ENCODE assay signal across 21 cellular contexts in genomic region chr17:57538730-57539456, GRCh38.
A peak's percentile ranks its signal among the peaks of the same experiment; 100 is the strongest.
DNase-seq lines count a peak whose midpoint lies in the region; ATAC-seq, FAIRE-seq and TF ChIP-seq lines count a peak whose summit lies in the region.
"Had no signal": no experiment of that assay in that cellular context is flagged by ENCODE, and none has a peak within 500 bp of the region (broad histone marks: within the 10 kb centered on the region; RNA-seq: fewer than 3 reads in every experiment).

No MANE protein-coding gene starts in this region.

- no peaks in the 10 kb centered on the region for H3K27me3 ChIP-seq in HepG2 (ENCODE audit: control insufficient read depth in 1 of 2, insufficient read depth in 2 of 2, low read length in 2 of 2)
- H3K27me3 ChIP-seq in right lobe of liver: no peaks in the 10 kb centered on the region
- H3K27me3 ChIP-seq in K562 (ENCODE audit: control insufficient read depth in 2 of 2, insufficient read depth in 2 of 2, low read length in 2 of 2): no peaks in the 10 kb centered on the region
- no peaks in the 10 kb centered on the region for H3K27me3 ChIP-seq in ovary
- H3K27me3 ChIP-seq: upper lobe of right lung had no signal

- TF ChIP-seq POLR2A in HepG2 (IDR thresholded peaks at IDR 0.05; ENCODE audit: insufficient read depth in 1 of 2, low read depth in 2 of 2, low read length in 2 of 2) (no peak), right lobe of liver (IDR thresholded peaks at IDR 0.05) (no peak), K562 (conservative IDR thresholded peaks at IDR 0.05) (no peak), ovary (IDR thresholded peaks at IDR 0.05) (no peak)

- TF ChIP-seq CTCF in HepG2 (CRISPR knock-in tag; IDR thresholded peaks at IDR 0.05) (no peak), right lobe of liver (IDR thresholded peaks at IDR 0.05) (no peak), K562 (IDR thresholded peaks at IDR 0.05 in 2 of 3, conservative IDR thresholded peaks at IDR 0.05 in 1 of 3; ENCODE audit: insufficient read depth in 2 of 3, low read depth in 1 of 3, low read length in 3 of 3) (no peak), ovary (IDR thresholded peaks at IDR 0.05) (no peak)

- intact Hi-C loops in HepG2 (cut with micrococcal nuclease; ENCODE audit: unreplicated experiment) (loop anchor here (1.0 kb wide), 2 partner anchors 22 kb away; no protein-coding TSS in a partner anchor), right lobe of liver (cut with DNase I) (no loop called here), K562 (cut with micrococcal nuclease) (no loop called here), ovary (cut with DNase I) (no loop called here)

- no peaks in the 10 kb centered on the region for H3K9me1 ChIP-seq in K562 (ENCODE audit: control insufficient read depth, insufficient read depth, low read length)

- H4K20me1 ChIP-seq in HepG2 (ENCODE audit: insufficient read depth, low read length): no peaks in the 10 kb centered on the region
- H4K20me1 ChIP-seq in K562 (replicated peaks; ENCODE audit: control insufficient read depth, insufficient read depth, low read length): peaks cover 9% of the 10 kb centered on the region; the same call in 1 of the 2 replicates

- no peaks in the 10 kb centered on the region for H3K9me3 Mint-ChIP-seq in naive B cell
- H3K9me3 Mint-ChIP-seq: CD4-positive, alpha-beta memory T cell; stimulated activated naive CD8-positive, alpha-beta T cell treated with anti-CD3 and anti-CD28 coated beads, Interleukin-15, Interleukin-2, amounts not matched to agents 100 ng/mL and 50 ng/mL, for 24 hours had no signal

- H3K27ac Mint-ChIP-seq in naive B cell: peak overlapping the region in 5 of 6 donors; percentile 69 to 91 (median 83)
- H3K27ac Mint-ChIP-seq: activated CD4-positive, alpha-beta T cell treated with anti-CD3 and anti-CD28 coated beads for 36 hours; stimulated activated naive CD8-positive, alpha-beta T cell treated with anti-CD3 and anti-CD28 coated beads, Interleukin-15, Interleukin-2, amounts not matched to agents 100 ng/mL and 50 ng/mL, for 24 hours had no signal

- BruUV-seq in HepG2 (replicated peaks; lab: Mats Ljungman, UMichigan) (no TSS peak), K562 (replicated peaks; lab: Mats Ljungman, UMichigan) (no TSS peak)

- POLR2A ChIA-PET in HepG2 (lab: Yijun Ruan, JAX) (interaction anchor here (1.5 to 4.8 kb wide), 6 partner anchors 8 to 41 kb away, joined by 4 to 70 read pairs (median 10); no protein-coding TSS in a partner anchor), K562 (lab: Yijun Ruan, JAX) (interaction anchor here (1.0 to 1.4 kb wide), 3 partner anchors 17 to 132 kb away, joined by 3 to 4 read pairs (median 4); no protein-coding TSS in a partner anchor)

- no peaks in the 10 kb centered on the region for H3K36me3 Mint-ChIP-seq in naive B cell
- H3K36me3 Mint-ChIP-seq: CD4-positive, alpha-beta memory T cell had no signal

- H3K4me1 ChIP-seq in HepG2 (ENCODE audit: insufficient read depth, low read length): peaks cover 85% of the 10 kb centered on the region
- H3K4me1 ChIP-seq in right lobe of liver: peaks cover 0 to 25% (median 4%) of the 10 kb centered on the region in 4 donors
- H3K4me1 ChIP-seq in K562 (replicated peaks in 1 of 2; ENCODE audit: control insufficient read depth in 2 of 2, insufficient read depth in 2 of 2, low read length in 2 of 2): peaks cover 11 to 15% of the 10 kb centered on the region in 2 experiments; a peak in 4 of 5 replicates
- peaks cover 21% of the 10 kb centered on the region for H3K4me1 ChIP-seq in ovary (ENCODE audit: insufficient read depth)
- H3K4me1 ChIP-seq: upper lobe of right lung had no signal

- H2AFZ ChIP-seq in HepG2 (ENCODE audit: low read length) (no peak overlapping the region), K562 (ENCODE audit: low read depth, low read length) (no peak overlapping the region)

- 0 out of 4 replicates have a peak, but pooled peaks of 1 of the 2 experiments have one; percentile 7 for TF ChIP-seq EP300 in HepG2 (IDR thresholded peaks at IDR 0.05; ENCODE audit: low read depth in 2 of 2, low read length in 2 of 2)
- no peak for TF ChIP-seq EP300 in HepG2 (CRISPR knock-in tag; IDR thresholded peaks at IDR 0.05; ENCODE audit: borderline replicate concordance)
- no peak for TF ChIP-seq EP300 in K562 (IDR thresholded peaks at IDR 0.05; ENCODE audit: low read length)
- no peak for TF ChIP-seq EP300 in ovary (IDR thresholded peaks at IDR 0.05)

- peaks cover 40 to 57% (median 48%) of the 10 kb centered on the region in 3 donors for H3K4me1 Mint-ChIP-seq in naive B cell

- H3K4me2 ChIP-seq in HepG2 (ENCODE audit: low read depth, low read length) (peak overlapping the region; percentile 69), K562 (ENCODE audit: insufficient read depth, low read length) (no peak overlapping the region)

- H3K4me3 ChIP-seq in HepG2 (replicated peaks in 1 of 3; ENCODE audit: insufficient read depth in 1 of 3, low read depth in 2 of 3, low read length in 3 of 3) (no peak overlapping the region), right lobe of liver (no peak overlapping the region), K562 (no peak overlapping the region), ovary (no peak overlapping the region)
- H3K4me3 ChIP-seq: SK-N-MC, upper lobe of right lung had no signal

- DNase-seq in HepG2 (ENCODE audit: low spot score) (no peak), right lobe of liver (no peak), K562 (ENCODE audit: extremely low read depth in 1 of 4, low spot score in 3 of 4) (no peak), naive B cell (no peak), ovary (no peak), HK-2 (ENCODE audit: unreplicated experiment) (no peak), activated gamma-delta T cell (lab: John Stamatoyannopoulos, UW) (no peak)
- DNase-seq: activated CD4-positive, alpha-beta T cell treated with anti-CD3 and anti-CD28 coated beads for 36 hours; activated effector memory CD4-positive, alpha-beta T cell treated with Interleukin-2 at 50 U/mL for 16 hours; CD4-positive, alpha-beta memory T cell; H7; midbrain; NCI-H1092; NCI-H2081; stimulated activated CD4-positive, alpha-beta T cell treated with anti-CD3 and anti-CD28 coated beads, Interleukin-1b, Interleukin-23, amount 100 ng/mL, for 48 hours; upper lobe of right lung had no signal

- H3K27ac ChIP-seq in HepG2 (ENCODE audit: extremely low read length, insufficient read depth, low read length) (peak overlapping the region; percentile 89), right lobe of liver (no peak overlapping the region), K562 (ENCODE audit: extremely low read depth, low read depth, low read length) (no peak overlapping the region), ovary (no peak overlapping the region)
- H3K27ac ChIP-seq: SK-N-MC, upper lobe of right lung had no signal

- H3K27me3 Mint-ChIP-seq in naive B cell: no peaks in the 10 kb centered on the region
- H3K27me3 Mint-ChIP-seq: activated CD4-positive, alpha-beta T cell treated with anti-CD3 and anti-CD28 coated beads for 36 hours; CD4-positive, alpha-beta memory T cell; stimulated activated naive CD8-positive, alpha-beta T cell treated with anti-CD3 and anti-CD28 coated beads, Interleukin-15, Interleukin-2, amounts not matched to agents 100 ng/mL and 50 ng/mL, for 24 hours had no signal

- in situ Hi-C loops in HepG2 (cut with HindIII; ENCODE audit: extremely low pct_ligation_motif_present, low pct_unique_long_range_greater_than_20kb) (no loop called here), K562 (cut with MboI) (no loop called here)

- no peak for TF ChIP-seq RAD21 in HepG2 (CRISPR knock-in tag; IDR thresholded peaks at IDR 0.05)
- TF ChIP-seq RAD21 in K562 (CRISPR knock-in tag; conservative IDR thresholded peaks at IDR 0.05 in 1 of 2, IDR thresholded peaks at IDR 0.05 in 1 of 2): no peak

- FAIRE-seq in HepG2 (lab: Jason Lieb, UNC) (no peak), K562 (lab: Jason Lieb, UNC) (no peak)
- FAIRE-seq: GM12892 had no signal

- 84% methylated on average over 11 of the region's 11 CpGs for WGBS in HepG2 (ENCODE audit: low lambda C conversion rate)
- 75% methylated on average over 11 of the region's 11 CpGs for WGBS in right lobe of liver (ENCODE audit: insufficient coverage, low coverage, low lambda C conversion rate, missing lambda C conversion rate)
- 68% methylated on average over 11 of the region's 11 CpGs for WGBS in K562 (ENCODE audit: insufficient coverage, low coverage, missing lambda C conversion rate)
- 70 to 78% (median 73%) methylated on average over 11 of the region's 11 CpGs for WGBS in ovary, 3 donors

- peak overlapping the region in 6 of 8 donors; percentile 13 to 89 (median 64) for H3K4me3 Mint-ChIP-seq in naive B cell
- H3K4me3 Mint-ChIP-seq: activated CD4-positive, alpha-beta T cell treated with anti-CD3 and anti-CD28 coated beads for 36 hours; stimulated activated naive CD8-positive, alpha-beta T cell treated with anti-CD3 and anti-CD28 coated beads, Interleukin-15, Interleukin-2, amounts not matched to agents 100 ng/mL and 50 ng/mL, for 24 hours had no signal

- no peak for ATAC-seq in HepG2
- no peak for ATAC-seq in right lobe of liver
- no peak for ATAC-seq in K562
- no peak for ATAC-seq in naive B cell (ENCODE audit: low read depth in 2 of 2)
- no peak for ATAC-seq in HG03342 (IDR thresholded peaks at IDR 0.05; ENCODE audit: unreplicated experiment)
- ATAC-seq: activated CD4-positive, alpha-beta T cell treated with anti-CD3 and anti-CD28 coated beads for 36 hours; esophagus mucosa; upper lobe of right lung had no signal

- H3K36me3 ChIP-seq in HepG2 (replicated peaks in 1 of 2; ENCODE audit: control insufficient read depth in 1 of 2, insufficient read depth in 2 of 2, low read length in 2 of 2): peaks cover under 1 to 4% of the 10 kb centered on the region in 2 experiments; a peak in 4 of 5 replicates
- no peaks in the 10 kb centered on the region for H3K36me3 ChIP-seq in right lobe of liver
- no peaks in the 10 kb centered on the region; the same call in 2 of the 3 replicates for H3K36me3 ChIP-seq in K562 (ENCODE audit: control insufficient read depth, insufficient read depth, low read length)
- no peaks in the 10 kb centered on the region for H3K36me3 ChIP-seq in ovary
- H3K36me3 ChIP-seq: upper lobe of right lung had no signal

- CTCF ChIA-PET in HepG2 (lab: Yijun Ruan, JAX; ENCODE audit: low intra/inter-chr PET ratio, low total read pairs) (no interaction called here), K562 (lab: Yijun Ruan, JAX; ENCODE audit: low intra/inter-chr PET ratio) (interaction anchor here (0.5 kb wide), 1 partner anchor 276 kb away, joined by 3 read pairs; no protein-coding TSS in a partner anchor)

- H3K79me2 ChIP-seq in HepG2 (ENCODE audit: insufficient read depth, low read length) (peaks cover 5% of the 10 kb centered on the region), K562 (ENCODE audit: control insufficient read depth, insufficient read depth, low read length) (no peaks in the 10 kb centered on the region)

- peak overlapping the region; percentile 74 for H3K9ac ChIP-seq in HepG2 (ENCODE audit: insufficient read depth, low read depth, low read length)
- H3K9ac ChIP-seq in K562 (ENCODE audit: insufficient read depth in 1 of 2, low read depth in 2 of 2, low read length in 2 of 2): no peak overlapping the region

- H3K9me3 ChIP-seq in HepG2 (ENCODE audit: low read length) (no peaks in the 10 kb centered on the region), right lobe of liver (no peaks in the 10 kb centered on the region), K562 (replicated peaks; ENCODE audit: control insufficient read depth, insufficient read depth, low read depth, low read length) (no peaks in the 10 kb centered on the region), ovary (no peaks in the 10 kb centered on the region)
- H3K9me3 ChIP-seq: upper lobe of right lung had no signal

Comparison
In these comparisons a context has a peak if more than half of its experiments do, and no peak if none do; other contexts are left out.
1. Of the 241 proteins assayed by ChIP-seq in both HepG2 and K562: peak only in HepG2: ZNF121; only in K562: none; in both: none; in neither: 237; mixed calls (peak in some experiments, not most) for 3.